ENCODE assay signal across 21 cellular contexts in genomic region chr9:134454386-134454978, GRCh38.
DNase-seq lines count a peak whose midpoint lies in the region; ATAC-seq, FAIRE-seq and TF ChIP-seq lines count a peak whose summit lies in the region.
"Had no signal": no experiment of that assay in that cellular context is flagged by ENCODE, and none has a peak within 500 bp of the region (broad histone marks: within the 10 kb centered on the region; RNA-seq: fewer than 3 reads in every experiment).

No MANE protein-coding gene starts in this region.

- H3K4me3 ChIP-seq in GM12878: no peak overlapping the region
- H3K4me3 ChIP-seq: breast epithelium, uterus had no signal

- H2AFZ ChIP-seq in GM12878 (ENCODE audit: control insufficient read depth, low read depth, low read length): no peak overlapping the region

- intact Hi-C loops in left ventricle myocardium superior (cut with micrococcal nuclease): no loop called here
- intact Hi-C loops in left cardiac atrium (cut with DNase I): no loop called here
- intact Hi-C loops in GM12878 (cut with micrococcal nuclease; ENCODE audit: unreplicated experiment): no loop called here

- ATAC-seq in left ventricle myocardium superior (no peak), left cardiac atrium (no peak), GM12878 (no peak), HG03175 (IDR thresholded peaks at IDR 0.05; ENCODE audit: unreplicated experiment) (no peak), GM21825 (IDR thresholded peaks at IDR 0.05; ENCODE audit: unreplicated experiment) (no peak), GM19467 (IDR thresholded peaks at IDR 0.05; ENCODE audit: unreplicated experiment) (no peak)
- no peak for ATAC-seq in naive thymus-derived CD8-positive, alpha-beta T cell
- ATAC-seq: activated naive CD4-positive, alpha-beta T cell treated with anti-CD3 and anti-CD28 coated beads, Interleukin-2, amount 50 U/mL, for 72 hours had no signal

- peak overlapping the region in 8 of 10 donors; percentile 48 to 99 (median 97) for H3K27ac Mint-ChIP-seq in naive thymus-derived CD8-positive, alpha-beta T cell
- H3K27ac Mint-ChIP-seq: activated CD4-positive, alpha-beta T cell treated with anti-CD3 and anti-CD28 coated beads, Interleukin-2, amount 10 ng/mL, durations not matched to agents 7 days and 5 days; activated naive CD4-positive, alpha-beta T cell treated with anti-CD3 and anti-CD28 coated beads, Interleukin-2, amount 50 U/mL, for 72 hours; activated T-cell treated with anti-CD3 and anti-CD28 coated beads, Interleukin-2, amount 50 U/mL, for 24 hours; stimulated activated naive CD8-positive, alpha-beta T cell treated with anti-CD3 and anti-CD28 coated beads, Interleukin-15, Interleukin-2, amounts not matched to agents 100 ng/mL and 50 ng/mL, for 24 hours had no signal

- no peaks in the 10 kb centered on the region; the same call in 1 of the 2 replicates for H3K4me1 ChIP-seq in GM12878 (ENCODE audit: control insufficient read depth, insufficient read depth, low read length)

- H3K4me3 Mint-ChIP-seq in naive thymus-derived CD8-positive, alpha-beta T cell: peak overlapping the region in 4 of 10 donors; percentile 22 to 83 (median 50)
- H3K4me3 Mint-ChIP-seq: activated CD4-positive, alpha-beta T cell treated with anti-CD3 and anti-CD28 coated beads, Interleukin-2, amount 10 ng/mL, durations not matched to agents 7 days and 5 days; activated T-cell treated with anti-CD3 and anti-CD28 coated beads, Interleukin-2, amount 50 U/mL, for 24 hours; stimulated activated naive CD8-positive, alpha-beta T cell treated with anti-CD3 and anti-CD28 coated beads, Interleukin-15, Interleukin-2, amounts not matched to agents 100 ng/mL and 50 ng/mL, for 24 hours had no signal

- in situ Hi-C loops in GM12878 (cut with MboI): no loop called here

- H3K9ac ChIP-seq in GM12878 (ENCODE audit: control insufficient read depth, insufficient read depth, low read length): no peak overlapping the region

- H3K36me3 Mint-ChIP-seq in naive thymus-derived CD8-positive, alpha-beta T cell: no peaks in the 10 kb centered on the region
- H3K36me3 Mint-ChIP-seq: activated naive CD4-positive, alpha-beta T cell treated with anti-CD3 and anti-CD28 coated beads, Interleukin-2, amount 50 U/mL, for 72 hours had no signal

- no peak for TF ChIP-seq CTCF in GM12878 (IDR thresholded peaks at IDR 0.05 in 2 of 3, conservative IDR thresholded peaks at IDR 0.05 in 1 of 3; ENCODE audit: control insufficient read depth in 2 of 3, extremely low read depth in 1 of 3, insufficient read depth in 1 of 3, low read depth in 3 of 3, low read length in 3 of 3)

- H3K9me3 Mint-ChIP-seq in naive thymus-derived CD8-positive, alpha-beta T cell: peaks cover 0 to under 1% (median under 1%) of the 10 kb centered on the region in 9 donors
- H3K9me3 Mint-ChIP-seq: activated naive CD4-positive, alpha-beta T cell treated with anti-CD3 and anti-CD28 coated beads, Interleukin-2, amount 50 U/mL, for 72 hours; stimulated activated naive CD8-positive, alpha-beta T cell treated with anti-CD3 and anti-CD28 coated beads, Interleukin-15, Interleukin-2, amounts not matched to agents 100 ng/mL and 50 ng/mL, for 24 hours had no signal

- no peaks in the 10 kb centered on the region for H4K20me1 ChIP-seq in GM12878 (ENCODE audit: control insufficient read depth, insufficient read depth)

- SMC1A ChIA-PET in GM12878 (lab: Charles Lee; ENCODE audit: uncharacterized antibody, unreplicated experiment): no interaction called here

- no peak for TF ChIP-seq EP300 in GM12878 (IDR thresholded peaks at IDR 0.05; ENCODE audit: borderline replicate concordance in 1 of 2, control insufficient read depth in 1 of 2, low read depth in 2 of 2, low read length in 2 of 2)

- H3K36me3 ChIP-seq in GM12878 (ENCODE audit: control insufficient read depth in 2 of 2, insufficient read depth in 2 of 2, low read length in 1 of 2): no peaks in the 10 kb centered on the region
- H3K36me3 ChIP-seq: breast epithelium, uterus had no signal

- CTCF ChIA-PET in GM12878 (lab: Yijun Ruan, JAX): no interaction called here

- POLR2A ChIA-PET in GM12878 (lab: Charles Lee): no interaction called here
- POLR2A ChIA-PET in naive thymus-derived CD8-positive, alpha-beta T cell (lab: Charles Lee): no interaction called here

- TF ChIP-seq POLR2A in GM12878 (IDR thresholded peaks at IDR 0.05; ENCODE audit: low read depth, low read length): no peak

- H3K27me3 ChIP-seq in GM12878 (replicated peaks in 1 of 2; ENCODE audit: control insufficient read depth in 2 of 2, insufficient read depth in 2 of 2, low read length in 1 of 2): no peaks in the 10 kb centered on the region; a peak in 1 of 4 replicates
- H3K27me3 ChIP-seq: breast epithelium, uterus had no signal

- no peaks in the 10 kb centered on the region for H3K79me2 ChIP-seq in GM12878 (ENCODE audit: control insufficient read depth, insufficient read depth, low read length)

- TF ChIP-seq RAD21 in GM12878 (IDR thresholded peaks at IDR 0.05; ENCODE audit: insufficient read depth, low read depth, low read length): no peak

- H3K27me3 Mint-ChIP-seq in naive thymus-derived CD8-positive, alpha-beta T cell: no peaks in the 10 kb centered on the region
- H3K27me3 Mint-ChIP-seq: activated CD4-positive, alpha-beta T cell treated with anti-CD3 and anti-CD28 coated beads, Interleukin-2, amount 10 ng/mL, durations not matched to agents 7 days and 5 days; activated T-cell treated with anti-CD3 and anti-CD28 coated beads, Interleukin-2, amount 50 U/mL, for 24 hours; stimulated activated naive CD8-positive, alpha-beta T cell treated with anti-CD3 and anti-CD28 coated beads, Interleukin-15, Interleukin-2, amounts not matched to agents 100 ng/mL and 50 ng/mL, for 24 hours had no signal

- RAD21 ChIA-PET in GM12878 (lab: Charles Lee; ENCODE audit: unreplicated experiment): no interaction called here

- no peaks in the 10 kb centered on the region for H3K9me3 ChIP-seq in GM12878 (replicated peaks; ENCODE audit: control insufficient read depth, insufficient read depth, low read length)
- H3K9me3 ChIP-seq: breast epithelium, uterus had no signal

- H3K27ac ChIP-seq in GM12878 (ENCODE audit: control insufficient read depth, insufficient read depth): no peak overlapping the region

- BruUV-seq in GM12878 (replicated peaks; lab: Mats Ljungman, UMichigan): no TSS peak

- FAIRE-seq in GM12878 (lab: Jason Lieb, UNC): no peak
- FAIRE-seq in urothelium cell line (lab: Jason Lieb, UNC): peak; percentile 67
- FAIRE-seq: D721Med, G401.6, HTR-8/SVneo, TTC549 had no signal

- peaks cover 8 to 22% (median 19%) of the 10 kb centered on the region in 4 donors for H3K4me1 Mint-ChIP-seq in naive thymus-derived CD8-positive, alpha-beta T cell

- WGBS in GM12878 (ENCODE audit: insufficient coverage, insufficient replicate concordance, low lambda C conversion rate, missing lambda C conversion rate): 55% methylated on average over 11 of the region's 11 CpGs

- DNase-seq in left ventricle myocardium superior (peak; percentile 39), left cardiac atrium (no peak), GM12878 (ENCODE audit: low read depth, low spot score) (no peak), urothelium cell line (ENCODE audit: low spot score) (no peak)
- no peak for DNase-seq in naive thymus-derived CD8-positive, alpha-beta T cell
- DNase-seq: activated CD4-positive, alpha-beta T cell treated with anti-CD3 and anti-CD28 coated beads, Interleukin-2, amount 10 ng/mL, durations not matched to agents 7 days and 5 days; activated T-cell treated with anti-CD3 and anti-CD28 coated beads, Interleukin-2, amount 50 U/mL, for 24 hours; hypothalamus; NCI-H1694; NCI-H82; uterus had no signal

- H3K4me2 ChIP-seq in GM12878 (ENCODE audit: control insufficient read depth, insufficient read depth): no peak overlapping the region

TF ChIP-seq in GM12878, 131 proteins besides CTCF, POLR2A, EP300 and RAD21:
- TF ChIP-seq ZNF217 (IDR thresholded peaks at IDR 0.05) (no peak), NR2F1 (conservative IDR thresholded peaks at IDR 0.05) (0 out of 2 replicates have a peak, but pooled peaks have one; percentile 24)
